In the genomic region with DNA sequence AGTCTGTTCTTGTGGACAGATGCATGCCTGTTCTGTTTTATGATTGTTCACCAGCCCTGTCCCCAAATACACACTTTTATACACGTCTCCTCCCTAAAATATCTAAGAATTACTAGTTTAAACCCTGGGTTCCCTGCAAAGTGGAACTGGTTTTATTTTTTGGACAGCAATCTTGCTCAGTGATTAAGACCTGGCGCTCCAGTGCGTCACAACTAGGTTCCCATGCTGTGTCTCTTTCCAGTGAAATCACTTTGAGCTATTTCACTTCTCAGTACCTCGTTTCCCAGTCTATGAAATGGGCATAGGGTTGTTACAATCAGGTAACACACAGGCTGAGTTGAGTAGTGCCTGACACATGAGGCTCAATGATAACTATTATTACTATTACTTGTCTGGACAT, we compare ENCODE assay signal across 8 cellular contexts. TPM values are rescaled to one million over a fixed set of nuclear protein-coding genes. Genes with fewer than 3 reads are reported as not detected.
DNase-seq lines count a peak whose midpoint lies in the region; ATAC-seq, FAIRE-seq and TF ChIP-seq lines count a peak whose summit lies in the region.

No MANE protein-coding gene starts in this region.

- intact Hi-C loops in heart right ventricle (cut with DNase I) (loop anchor here in 6 of 10 donors (5.0 to 10.0 kb wide), 5 partner anchors 65 to 140 kb away; no protein-coding TSS in a partner anchor), Right ventricle myocardium inferior (cut with DNase I) (loop anchor here (5.0 kb wide), 2 partner anchors 65 to 135 kb away; no protein-coding TSS in a partner anchor), K562 (cut with micrococcal nuclease) (loop anchor here (5.0 kb wide), 1 partner anchor 100 kb away; no protein-coding TSS in a partner anchor), aorta (cut with DNase I) (no loop called here)

- CTCF ChIA-PET in K562 (lab: Yijun Ruan, JAX; ENCODE audit: low intra/inter-chr PET ratio): no interaction called here

- no peak for ATAC-seq in heart right ventricle
- no peak for ATAC-seq in Right ventricle myocardium inferior
- ATAC-seq in K562: 0 out of 3 replicates have a peak, but pooled peaks have one; percentile 3
- no peak for ATAC-seq in aorta (ENCODE audit: low FRiP score)
- ATAC-seq in GM19023 (IDR thresholded peaks at IDR 0.05; ENCODE audit: unreplicated experiment): no peak
- no peak for ATAC-seq in HG03432 (IDR thresholded peaks at IDR 0.05; ENCODE audit: unreplicated experiment)

- H3K4me1 ChIP-seq in heart right ventricle (peaks cover 0 to 33% (median 28%) of the 10 kb centered on the region in 9 donors), K562 (replicated peaks in 1 of 2; ENCODE audit: control insufficient read depth in 2 of 2, insufficient read depth in 2 of 2, low read length in 2 of 2) (peaks cover 14 to 28% of the 10 kb centered on the region in 2 experiments), mesodermal cell (ENCODE audit: control insufficient read depth, insufficient read depth, low read length, poor library complexity, severe bottlenecking) (peaks cover 5% of the 10 kb centered on the region), aorta (ENCODE audit: control insufficient read depth in 1 of 2, insufficient read depth in 2 of 2, low read length in 2 of 2) (peaks cover 0 to 2% of the 10 kb centered on the region in 2 donors)

- no peak for TF ChIP-seq POLR2A in K562 (conservative IDR thresholded peaks at IDR 0.05)

- no peak overlapping the region for H2AFZ ChIP-seq in K562 (ENCODE audit: low read depth, low read length)

- WGBS in heart right ventricle, 2 donors: 90 to 92% methylated on average over 4 of the region's 4 CpGs
- WGBS in K562 (ENCODE audit: insufficient coverage, low coverage, missing lambda C conversion rate): 9% methylated on average over 4 of the region's 4 CpGs
- WGBS in mesodermal cell (ENCODE audit: insufficient coverage in 2 of 2), 2 experiments: 80 to 100% methylated on average over 1 to 2 of the region's 4 CpGs
- 62 to 71% methylated on average over 4 of the region's 4 CpGs for WGBS in aorta, 2 donors

- H3K27me3 ChIP-seq in heart right ventricle (no peaks in the 10 kb centered on the region), K562 (ENCODE audit: control insufficient read depth in 2 of 2, insufficient read depth in 2 of 2, low read length in 2 of 2) (no peaks in the 10 kb centered on the region), aorta (ENCODE audit: control insufficient read depth in 1 of 2, insufficient read depth in 2 of 2, low read length in 1 of 2) (no peaks in the 10 kb centered on the region)

- DNase-seq in heart right ventricle: no peak
- no peak for DNase-seq in Right ventricle myocardium inferior (ENCODE audit: missing footprints)
- DNase-seq in K562 (ENCODE audit: extremely low read depth in 1 of 4, low spot score in 3 of 4): peak in 1 of 4 experiments; percentile 40
- DNase-seq in aorta: no peak
- DNase-seq in substantia nigra (lab: John Stamatoyannopoulos, UW): no peak

- H3K9ac ChIP-seq in K562 (ENCODE audit: insufficient read depth in 1 of 2, low read depth in 2 of 2, low read length in 2 of 2): peak overlapping the region; percentile 31 to 97; a peak in 3 of 4 replicates

- TF ChIP-seq CTCF in heart right ventricle (IDR thresholded peaks at IDR 0.05) (no peak), K562 (IDR thresholded peaks at IDR 0.05 in 2 of 3, conservative IDR thresholded peaks at IDR 0.05 in 1 of 3; ENCODE audit: insufficient read depth in 2 of 3, low read depth in 1 of 3, low read length in 3 of 3) (no peak)

- TF ChIP-seq EP300 in K562 (IDR thresholded peaks at IDR 0.05; ENCODE audit: low read length): no peak

- FAIRE-seq in K562 (lab: Jason Lieb, UNC): no peak

- H3K9me1 ChIP-seq in K562 (ENCODE audit: control insufficient read depth, insufficient read depth, low read length): no peaks in the 10 kb centered on the region

- H3K4me3 ChIP-seq in heart right ventricle (peak overlapping the region in 8 of 10 donors; percentile 62 to 99 (median 85)), K562 (peak overlapping the region; percentile 86), mesodermal cell (ENCODE audit: extremely low read depth, insufficient read depth, low read length, poor library complexity, severe bottlenecking) (peak overlapping the region; percentile 96), aorta (ENCODE audit: low read length in 2 of 2) (peak overlapping the region; percentile 70 to 77)

- POLR2A ChIA-PET in K562 (lab: Yijun Ruan, JAX): interaction anchor here (0.9 to 1.8 kb wide), 7 partner anchors 9 to 139 kb away, joined by 3 to 16 read pairs (median 5); no protein-coding TSS in a partner anchor

- no TSS peak for BruUV-seq in K562 (replicated peaks; lab: Mats Ljungman, UMichigan)

- H3K9me3 ChIP-seq in heart right ventricle (no peaks in the 10 kb centered on the region), K562 (replicated peaks; ENCODE audit: control insufficient read depth, insufficient read depth, low read depth, low read length) (no peaks in the 10 kb centered on the region), mesodermal cell (ENCODE audit: control insufficient read depth, low read length) (no peaks in the 10 kb centered on the region), aorta (ENCODE audit: control insufficient read depth, low read length) (no peaks in the 10 kb centered on the region)

- no peak for TF ChIP-seq RAD21 in K562 (CRISPR knock-in tag; conservative IDR thresholded peaks at IDR 0.05 in 1 of 2, IDR thresholded peaks at IDR 0.05 in 1 of 2)

- H3K4me2 ChIP-seq in K562 (ENCODE audit: insufficient read depth, low read length): peak overlapping the region; percentile 93

- no peaks in the 10 kb centered on the region for H4K20me1 ChIP-seq in K562 (replicated peaks; ENCODE audit: control insufficient read depth, insufficient read depth, low read length)

- peaks cover 60% of the 10 kb centered on the region for H3K79me2 ChIP-seq in K562 (ENCODE audit: control insufficient read depth, insufficient read depth, low read length)

- peak overlapping the region in 1 of 10 donors; percentile 93 for H3K27ac ChIP-seq in heart right ventricle
- H3K27ac ChIP-seq in K562 (ENCODE audit: extremely low read depth, low read depth, low read length): peak overlapping the region; percentile 95
- no peak overlapping the region for H3K27ac ChIP-seq in mesodermal cell (ENCODE audit: low read depth, low read length, severe bottlenecking)
- H3K27ac ChIP-seq in aorta (ENCODE audit: low read depth in 1 of 2, low read length in 2 of 2): no peak overlapping the region
- H3K27ac ChIP-seq in substantia nigra (ENCODE audit: low read depth, low read length, poor library complexity, severe bottlenecking): no peak overlapping the region

- H3K36me3 ChIP-seq in heart right ventricle: peaks cover 0 to 17% (median 5%) of the 10 kb centered on the region in 9 donors
- peaks cover 34% of the 10 kb centered on the region for H3K36me3 ChIP-seq in K562 (ENCODE audit: control insufficient read depth, insufficient read depth, low read length)
- H3K36me3 ChIP-seq in mesodermal cell (ENCODE audit: control insufficient read depth, insufficient read depth, low read length): peaks cover 28% of the 10 kb centered on the region
- peaks cover 0 to 2% of the 10 kb centered on the region in 2 donors for H3K36me3 ChIP-seq in aorta (ENCODE audit: control insufficient read depth in 1 of 2, insufficient read depth in 2 of 2, low read length in 1 of 2)

- in situ Hi-C loops in K562 (cut with MboI): no loop called here

RNA-seq across cellular contexts. Expression of a gene that starts 1.1 kb away (rescaled TPM):
- total RNA-seq in heart right ventricle (10 to 100 TPM; 24.1 to 42.6 (median 32.5) TPM), Right ventricle myocardium inferior (32.0 TPM), K562 (2014; rRNA removed) (41.3 and 44.9 TPM in 2 replicates), K562 (2014; rRNA removed; fragmentation: Illumina TruSeq; extraction: Trizol) (102 and 119 TPM in 2 replicates), K562 (2015; rRNA removed; fragmentation: Illumina TruSeq; extraction: Trizol) (91.8 and 104 TPM in 2 replicates), K562 (2021) (61.2 and 74.2 TPM in 2 replicates), aorta (10 to 100 TPM; 21.3 to 26.2 TPM)
- polyA plus RNA-seq in heart right ventricle (10 to 100 TPM; 14.8 to 14.9 TPM), K562 (2011; rRNA removed) (117 and 119 TPM in 2 replicates), K562 (2014; fragmentation: Illumina TruSeq; extraction: Trizol) (93.3 and 113 TPM in 2 replicates), K562 (2014; fragmentation: Nextera tagmentation; extraction: Ambion mirVana) (100 to 1,000 TPM; 107 to 150 TPM), K562 (2014; rRNA removed) (66.4 and 70.1 TPM in 2 replicates), aorta (10 to 100 TPM; 23.1 to 26.8 TPM)
- 16.8 and 17.6 TPM in 2 replicates for total RNA-seq in K562 (2011; cell fraction: chromatin; rRNA removed; ENCODE audit: low replicate concordance)
- 6.5 and 8.6 TPM in 2 replicates for total RNA-seq in K562 (2011; cell fraction: nucleolus; rRNA removed)
- total RNA-seq in K562 (2011; cell fraction: nucleoplasm; rRNA removed): 16.4 and 23.5 TPM in 2 replicates
- polyA plus RNA-seq in K562 (2011; cell fraction: cytosol; rRNA removed): 15.8 and 39.6 TPM in 2 replicates
- polyA plus RNA-seq in K562 (2011; cell fraction: nucleus; rRNA removed): 12.5 and 15.1 TPM in 2 replicates
- 63.4 and 74.9 TPM in 2 replicates for polyA plus RNA-seq in K562 (2012)
- polyA minus RNA-seq in K562 (2011; rRNA and poly(A)+ RNA removed): 62.0 and 96.6 TPM in 2 replicates
- polyA minus RNA-seq in K562 (2011; cell fraction: cytosol; rRNA and poly(A)+ RNA removed): 27.4 and 29.0 TPM in 2 replicates
- polyA minus RNA-seq in K562 (2011; cell fraction: nucleus; rRNA and poly(A)+ RNA removed): 5.4 and 10.9 TPM in 2 replicates
- 31.7 TPM for polyA plus RNA-seq in mesodermal cell (2013, experiment 1 of 2)
- 35.2 TPM for polyA plus RNA-seq in mesodermal cell (2013, experiment 2 of 2)

RNA-seq across cellular contexts. Expression of a gene that starts 30.5 kb away (rescaled TPM):
- total RNA-seq in heart right ventricle: 10 to 100 TPM in 9 of 10 donors, 1 to 10 TPM in 1; 9.8 to 40.5 (median 23.5) TPM
- 10 to 100 TPM; 20.0 to 46.7 TPM for polyA plus RNA-seq in heart right ventricle
- total RNA-seq in Right ventricle myocardium inferior: 17.9 TPM
- total RNA-seq in K562 (2011; cell fraction: chromatin; rRNA removed; ENCODE audit: low replicate concordance): not detected in 2 replicates
- total RNA-seq in K562 (2011; cell fraction: nucleolus; rRNA removed): not detected in 2 replicates
- 0.15 TPM in 1 of 2 replicates, not detected in the other for total RNA-seq in K562 (2011; cell fraction: nucleoplasm; rRNA removed)
- 0.05 TPM in 1 of 2 replicates, not detected in the other for total RNA-seq in K562 (2014; rRNA removed)
- not detected in 2 replicates for total RNA-seq in K562 (2014; rRNA removed; fragmentation: Illumina TruSeq; extraction: Trizol)
- not detected in 2 replicates for total RNA-seq in K562 (2015; rRNA removed; fragmentation: Illumina TruSeq; extraction: Trizol)
- 0.47 and 0.78 TPM in 2 replicates for total RNA-seq in K562 (2021)
- not detected in 2 replicates for polyA plus RNA-seq in K562 (2011; rRNA removed)
- polyA plus RNA-seq in K562 (2011; cell fraction: cytosol; rRNA removed): not detected in 2 replicates
- not detected in 2 replicates for polyA plus RNA-seq in K562 (2011; cell fraction: nucleus; rRNA removed)
- polyA plus RNA-seq in K562 (2012): 0.21 and 0.22 TPM in 2 replicates
- 0.03 TPM in 1 of 2 replicates, not detected in the other for polyA plus RNA-seq in K562 (2014; fragmentation: Illumina TruSeq; extraction: Trizol)
- polyA plus RNA-seq in K562 (2014; fragmentation: Nextera tagmentation; extraction: Ambion mirVana): under 1 TPM; 0.07 to 0.10 TPM
- polyA plus RNA-seq in K562 (2014; rRNA removed): 0.04 TPM in 1 of 2 replicates, not detected in the other
- polyA minus RNA-seq in K562 (2011; rRNA and poly(A)+ RNA removed): not detected in 2 replicates
- not detected in 2 replicates for polyA minus RNA-seq in K562 (2011; cell fraction: cytosol; rRNA and poly(A)+ RNA removed)
- 0.11 TPM in 1 of 2 replicates, not detected in the other for polyA minus RNA-seq in K562 (2011; cell fraction: nucleus; rRNA and poly(A)+ RNA removed)
- 0.15 TPM for polyA plus RNA-seq in mesodermal cell (2013, experiment 1 of 2)
- 0.25 TPM for polyA plus RNA-seq in mesodermal cell (2013, experiment 2 of 2)
- total RNA-seq in aorta: 1,000 to 10,000 TPM; 1,606 to 2,053 TPM
- 100 to 1,000 TPM; 631 to 732 TPM for polyA plus RNA-seq in aorta

Comparison
In these comparisons a context has a peak if more than half of its experiments do, and no peak if none do; other contexts are left out.
1. RNA of a gene that starts 30.5 kb away (total RNA-seq): 1,606 to 2,053 TPM in aorta; 9.8 to 40.5 TPM in heart right ventricle, 17.9 TPM in Right ventricle myocardium inferior (single experiment) and 0.05 to 0.78 TPM in K562; every median in the first group is over 10 times any median in the second.
2. intact Hi-C loops: an anchor here in heart right ventricle (5.0 to 10.0 kb wide), Right ventricle myocardium inferior (5.0 kb wide) and K562 (5.0 kb wide); none called in aorta.
3. Peak in every context shown above with its lines, with median percentiles within 50 percentile points of each other: H3K4me3 ChIP-seq.